ENCODE assay signal across 1 cellular context in the genomic region with DNA sequence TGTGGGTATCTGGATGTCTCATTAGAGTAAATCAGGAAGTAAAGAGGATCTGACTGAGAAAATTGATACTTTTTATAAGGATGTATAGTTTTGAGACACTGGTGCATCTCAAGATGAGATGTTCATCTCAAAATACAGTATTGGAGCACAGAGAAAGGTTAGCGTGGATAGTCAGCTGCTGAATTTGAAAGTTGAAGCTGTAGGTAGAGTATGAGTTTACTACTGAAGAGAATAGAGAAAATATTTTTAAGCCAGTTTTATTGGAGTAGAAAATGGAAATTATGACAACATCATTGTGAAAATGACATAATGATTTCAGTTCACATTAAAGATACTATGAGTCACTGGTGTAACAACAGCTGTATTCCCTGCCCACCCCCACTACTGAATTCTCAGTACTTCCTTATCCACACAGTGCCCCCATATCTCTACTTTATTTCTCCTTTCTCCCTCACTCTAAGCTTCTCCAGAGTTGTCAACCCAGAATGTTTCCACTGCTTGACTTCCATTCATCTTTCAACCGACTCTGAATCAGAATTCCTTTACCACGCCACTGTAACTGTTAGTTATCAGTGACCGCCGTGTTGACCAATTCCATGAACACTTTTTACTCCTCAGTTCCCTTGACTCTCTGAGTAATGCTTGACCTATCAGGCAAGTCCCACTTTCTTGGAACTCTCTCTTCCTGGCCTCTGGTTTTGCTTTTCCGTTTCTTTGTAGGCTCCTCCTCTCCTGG.
TF ChIP-seq lines count a peak whose summit lies in the region.

No MANE protein-coding gene starts in this region.

TF ChIP-seq in HepG2, 621 proteins besides CTCF, POLR2A, EP300 and RAD21:
- TF ChIP-seq, protein P1, sequence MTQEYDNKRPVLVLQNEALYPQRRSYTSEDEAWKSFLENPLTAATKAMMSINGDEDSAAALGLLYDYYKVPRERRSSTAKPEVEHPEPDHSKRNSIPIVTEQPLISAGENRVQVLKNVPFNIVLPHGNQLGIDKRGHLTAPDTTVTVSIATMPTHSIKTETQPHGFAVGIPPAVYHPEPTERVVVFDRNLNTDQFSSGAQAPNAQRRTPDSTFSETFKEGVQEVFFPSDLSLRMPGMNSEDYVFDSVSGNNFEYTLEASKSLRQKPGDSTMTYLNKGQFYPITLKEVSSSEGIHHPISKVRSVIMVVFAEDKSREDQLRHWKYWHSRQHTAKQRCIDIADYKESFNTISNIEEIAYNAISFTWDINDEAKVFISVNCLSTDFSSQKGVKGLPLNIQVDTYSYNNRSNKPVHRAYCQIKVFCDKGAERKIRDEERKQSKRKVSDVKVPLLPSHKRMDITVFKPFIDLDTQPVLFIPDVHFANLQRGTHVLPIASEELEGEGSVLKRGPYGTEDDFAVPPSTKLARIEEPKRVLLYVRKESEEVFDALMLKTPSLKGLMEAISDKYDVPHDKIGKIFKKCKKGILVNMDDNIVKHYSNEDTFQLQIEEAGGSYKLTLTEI (CRISPR knock-in tag; conservative IDR thresholded peaks at IDR 0.05) = no peak
- TF ChIP-seq, protein P2, sequence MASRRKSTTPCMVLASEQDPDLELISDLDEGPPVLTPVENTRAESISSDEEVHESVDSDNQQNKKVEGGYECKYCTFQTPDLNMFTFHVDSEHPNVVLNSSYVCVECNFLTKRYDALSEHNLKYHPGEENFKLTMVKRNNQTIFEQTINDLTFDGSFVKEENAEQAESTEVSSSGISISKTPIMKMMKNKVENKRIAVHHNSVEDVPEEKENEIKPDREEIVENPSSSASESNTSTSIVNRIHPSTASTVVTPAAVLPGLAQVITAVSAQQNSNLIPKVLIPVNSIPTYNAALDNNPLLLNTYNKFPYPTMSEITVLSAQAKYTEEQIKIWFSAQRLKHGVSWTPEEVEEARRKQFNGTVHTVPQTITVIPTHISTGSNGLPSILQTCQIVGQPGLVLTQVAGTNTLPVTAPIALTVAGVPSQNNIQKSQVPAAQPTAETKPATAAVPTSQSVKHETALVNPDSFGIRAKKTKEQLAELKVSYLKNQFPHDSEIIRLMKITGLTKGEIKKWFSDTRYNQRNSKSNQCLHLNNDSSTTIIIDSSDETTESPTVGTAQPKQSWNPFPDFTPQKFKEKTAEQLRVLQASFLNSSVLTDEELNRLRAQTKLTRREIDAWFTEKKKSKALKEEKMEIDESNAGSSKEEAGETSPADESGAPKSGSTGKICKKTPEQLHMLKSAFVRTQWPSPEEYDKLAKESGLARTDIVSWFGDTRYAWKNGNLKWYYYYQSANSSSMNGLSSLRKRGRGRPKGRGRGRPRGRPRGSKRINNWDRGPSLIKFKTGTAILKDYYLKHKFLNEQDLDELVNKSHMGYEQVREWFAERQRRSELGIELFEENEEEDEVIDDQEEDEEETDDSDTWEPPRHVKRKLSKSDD (CRISPR knock-in tag; IDR thresholded peaks at IDR 0.05; ENCODE audit: low read depth) = no peak
- no peak for TF ChIP-seq ZNF468 (CRISPR knock-in tag; IDR thresholded peaks at IDR 0.05)
- 0 out of 2 replicates have a peak, but pooled peaks have one; percentile 28 for TF ChIP-seq JUNB (CRISPR knock-in tag; IDR thresholded peaks at IDR 0.05; ENCODE audit: borderline replicate concordance)
- 0 out of 2 replicates have a peak, but pooled peaks have one; percentile 40 for TF ChIP-seq ATF7 (IDR thresholded peaks at IDR 0.05)
- TF ChIP-seq ATF7 (CRISPR knock-in tag; IDR thresholded peaks at IDR 0.05) = no peak
- no peak for TF ChIP-seq ZNF879 (CRISPR knock-in tag; IDR thresholded peaks at IDR 0.05)
